In the genomic region with DNA sequence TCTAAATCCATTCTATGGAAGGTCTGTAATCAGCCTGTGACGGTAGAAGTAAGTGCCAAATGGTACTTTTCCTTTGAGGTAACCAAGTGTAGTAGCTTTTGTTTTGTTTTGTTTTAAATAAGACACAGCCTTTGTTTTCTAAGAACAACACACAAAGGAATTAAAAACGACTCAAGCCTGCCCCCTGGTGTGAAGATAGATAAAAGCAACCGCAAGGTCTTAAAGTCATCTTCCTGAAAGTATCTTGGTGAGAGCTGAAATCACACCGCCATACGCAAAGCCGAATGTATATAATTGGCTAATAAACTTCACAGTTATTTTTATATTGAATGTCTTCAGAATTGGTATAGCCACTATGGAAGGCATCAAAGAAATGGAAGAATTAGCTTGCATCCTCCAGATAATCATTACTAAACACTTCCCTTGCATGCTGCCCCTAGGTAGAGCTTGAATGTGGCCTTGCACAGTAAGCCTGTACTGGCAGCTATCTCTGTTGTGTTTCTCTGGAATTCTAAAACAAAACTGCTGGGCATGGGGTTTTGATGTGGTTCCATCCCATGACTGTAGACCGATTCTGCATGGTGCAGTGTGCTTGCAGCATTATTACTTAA, we compare ENCODE assay signal across 8 cellular contexts.
DNase-seq lines count a peak whose midpoint lies in the region; ATAC-seq and TF ChIP-seq lines count a peak whose summit lies in the region.

No MANE protein-coding gene starts in this region.

- H3K4me3 ChIP-seq in colonic mucosa, result no peak overlapping the region
- no peak overlapping the region for H3K4me3 ChIP-seq in upper lobe of right lung

- no peak overlapping the region for H3K4me3 Mint-ChIP-seq in mesothelial cell of epicardium

- DNase-seq in DMS53 treated with DMSO at 0.1 percent for 48 hours (lab: John Stamatoyannopoulos, UW; ENCODE audit: unreplicated experiment), result peak; percentile 56
- DNase-seq in M059J (ENCODE audit: low read depth), result peak; percentile 80
- peak; percentile 37 for DNase-seq in RWPE1 (ENCODE audit: low spot score)
- peak; percentile 73 for DNase-seq in colonic mucosa
- peak in 1 of 2 experiments; percentile 40 for DNase-seq in mesothelial cell of epicardium (ENCODE audit: low spot score in 2 of 2, unreplicated experiment in 2 of 2)
- no peak for DNase-seq in upper lobe of right lung

- no peaks in the 10 kb centered on the region for H3K36me3 Mint-ChIP-seq in mesothelial cell of epicardium

- peak; percentile 80 for TF ChIP-seq CTCF in RWPE1 (conservative IDR thresholded peaks at IDR 0.05; ENCODE audit: low read depth)
- peak; percentile 59 for TF ChIP-seq CTCF in colonic mucosa (IDR thresholded peaks at IDR 0.05)
- peak; percentile 81 for TF ChIP-seq CTCF in mesothelial cell of epicardium (IDR thresholded peaks at IDR 0.05; ENCODE audit: unreplicated experiment)
- peak; percentile 73 for TF ChIP-seq CTCF in upper lobe of right lung (IDR thresholded peaks at IDR 0.05)

- H3K27ac ChIP-seq in RWPE1, result no peak overlapping the region
- H3K27ac ChIP-seq in colonic mucosa, result no peak overlapping the region
- no peak overlapping the region for H3K27ac ChIP-seq in upper lobe of right lung

- POLR2A ChIA-PET in RWPE1 (lab: Yijun Ruan, JAX; ENCODE audit: low non-redundant PET), result no interaction called here

- no peaks in the 10 kb centered on the region for H3K4me1 Mint-ChIP-seq in mesothelial cell of epicardium

- CTCF ChIA-PET in RWPE1 (lab: Yijun Ruan, JAX), result interaction anchor here (0.6 to 4.3 kb wide), 14 partner anchors 8 to 1749 kb away, joined by 3 to 35 read pairs (median 4); no protein-coding TSS in a partner anchor

- no peak overlapping the region for H3K9ac ChIP-seq in colonic mucosa (ENCODE audit: low read depth in 2 of 2, low read length in 2 of 2)

- ATAC-seq in GM21360 (IDR thresholded peaks at IDR 0.05; ENCODE audit: unreplicated experiment) (peak; percentile 50), upper lobe of right lung (peak; percentile 71), HG02970 (IDR thresholded peaks at IDR 0.05; ENCODE audit: low FRiP score, unreplicated experiment) (no peak)

- intact Hi-C loops in colonic mucosa (cut with DNase I) (loop anchor here (5.0 kb wide), 1 partner anchor 198 kb away; no protein-coding TSS in a partner anchor), upper lobe of right lung (cut with DNase I) (loop anchor here (5.0 kb wide), 1 partner anchor 203 kb away; no protein-coding TSS in a partner anchor)

- no peak overlapping the region for H3K27ac Mint-ChIP-seq in mesothelial cell of epicardium

- H3K36me3 ChIP-seq in colonic mucosa, result no peaks in the 10 kb centered on the region
- no peaks in the 10 kb centered on the region for H3K36me3 ChIP-seq in upper lobe of right lung

- peaks cover 2% of the 10 kb centered on the region for H3K27me3 Mint-ChIP-seq in mesothelial cell of epicardium (ENCODE audit: low read depth)

- peaks cover 20% of the 10 kb centered on the region for H3K9me3 Mint-ChIP-seq in mesothelial cell of epicardium

- H3K27me3 ChIP-seq in colonic mucosa (no peaks in the 10 kb centered on the region), upper lobe of right lung (no peaks in the 10 kb centered on the region)

- H3K9me3 ChIP-seq in colonic mucosa, result no peaks in the 10 kb centered on the region
- H3K9me3 ChIP-seq in upper lobe of right lung, result no peaks in the 10 kb centered on the region

- H3K4me1 ChIP-seq in colonic mucosa (no peaks in the 10 kb centered on the region), upper lobe of right lung (no peaks in the 10 kb centered on the region)
